Comparison of ENCODE assay signal across 15 cellular contexts in the genomic region with DNA sequence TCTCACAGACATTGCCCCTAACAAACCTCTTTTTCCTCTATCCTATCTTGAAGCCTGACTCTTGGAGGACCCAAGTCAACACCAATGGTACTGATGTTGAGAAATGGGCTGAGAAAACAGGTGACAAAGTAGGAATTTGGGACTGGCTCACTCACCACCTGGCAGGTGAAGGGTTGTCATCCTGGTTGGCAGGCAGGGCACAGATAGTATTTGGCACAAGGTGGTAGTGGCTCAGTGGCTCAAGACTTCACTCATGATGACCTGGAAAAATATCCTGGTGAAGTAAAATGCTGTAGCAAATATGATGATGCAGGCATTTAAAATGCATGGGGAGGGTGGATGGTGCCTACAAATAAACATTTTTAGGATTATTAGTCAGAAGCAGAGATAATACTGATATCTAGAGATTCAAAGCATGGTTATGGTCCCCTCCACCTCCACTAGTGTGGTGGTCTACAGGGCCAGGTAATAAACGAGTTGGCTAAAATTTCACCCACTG. TPM values are rescaled to one million over a fixed set of nuclear protein-coding genes. Genes with fewer than 3 reads are reported as not detected.
DNase-seq lines count a peak whose midpoint lies in the region; ATAC-seq and TF ChIP-seq lines count a peak whose summit lies in the region.
"Had no signal": no experiment of that assay in that cellular context is flagged by ENCODE, and none has a peak within 500 bp of the region (broad histone marks: within the 10 kb centered on the region; RNA-seq: fewer than 3 reads in every experiment).

No MANE protein-coding gene starts in this region.

- H3K27me3 Mint-ChIP-seq in MCF 10A (ENCODE audit: insufficient read depth, unreplicated experiment) (no peaks in the 10 kb centered on the region), GM23338 (ENCODE audit: insufficient read depth, low read depth, poor library complexity) (no peaks in the 10 kb centered on the region)
- H3K27me3 Mint-ChIP-seq: B cell; CD4-positive, alpha-beta T cell had no signal

- no peaks in the 10 kb centered on the region for H3K9me2 ChIP-seq in PC-9 (ENCODE audit: insufficient read depth)
- peaks cover 11% of the 10 kb centered on the region for H3K9me2 ChIP-seq in GM23338 (ENCODE audit: insufficient read depth)

- H3K27ac ChIP-seq in breast epithelium, result no peak overlapping the region
- H3K27ac ChIP-seq in PC-9, result peak overlapping the region; percentile 100
- peak overlapping the region in 34 of 59 donors; percentile 2 to 89 (median 64) for H3K27ac ChIP-seq in dorsolateral prefrontal cortex
- H3K27ac ChIP-seq in GM23338 (ENCODE audit: low read depth), result no peak overlapping the region

- H3K27me3 ChIP-seq in breast epithelium (no peaks in the 10 kb centered on the region), PC-9 (ENCODE audit: insufficient read depth, low read depth) (no peaks in the 10 kb centered on the region), dorsolateral prefrontal cortex (no peaks in the 10 kb centered on the region), GM23338 (ENCODE audit: insufficient read depth) (no peaks in the 10 kb centered on the region)

- peaks cover 36% of the 10 kb centered on the region; the same call in 1 of the 2 replicates for H3F3A ChIP-seq in PC-9 (ENCODE audit: insufficient read depth, low read depth)
- no peaks in the 10 kb centered on the region for H3F3A ChIP-seq in GM23338 (replicated peaks; ENCODE audit: low read depth)

- H3K4me3 Mint-ChIP-seq in MCF 10A (ENCODE audit: unreplicated experiment), result no peak overlapping the region
- no peak overlapping the region for H3K4me3 Mint-ChIP-seq in GM23338
- H3K4me3 Mint-ChIP-seq: B cell; CD4-positive, alpha-beta T cell had no signal

- no peak for TF ChIP-seq CTCF in MCF 10A (IDR thresholded peaks at IDR 0.05; ENCODE audit: unreplicated experiment)
- TF ChIP-seq CTCF in breast epithelium (IDR thresholded peaks at IDR 0.05), result no peak
- TF ChIP-seq CTCF in PC-9 (conservative IDR thresholded peaks at IDR 0.05), result no peak
- no peak for TF ChIP-seq CTCF in dorsolateral prefrontal cortex (IDR thresholded peaks at IDR 0.05 in 54 of 56, conservative IDR thresholded peaks at IDR 0.05 in 2 of 56; ENCODE audit: low read depth in 1 of 56, partially characterized antibody in 56 of 56)
- TF ChIP-seq CTCF in GM23338 (conservative IDR thresholded peaks at IDR 0.05; ENCODE audit: low read depth in 2 of 2), result no peak

- BruUV-seq in MCF 10A (replicated peaks; lab: Mats Ljungman, UMichigan) (no TSS peak), PC-9 (replicated peaks; lab: Mats Ljungman, UMichigan) (no TSS peak)

- H2AFZ ChIP-seq in PC-9 (no peak overlapping the region), GM23338 (no peak overlapping the region)

- H3K4me1 ChIP-seq in breast epithelium, result no peaks in the 10 kb centered on the region
- H3K4me1 ChIP-seq in PC-9 (replicated peaks; ENCODE audit: insufficient read depth), result peaks cover 100% of the 10 kb centered on the region
- no peaks in the 10 kb centered on the region for H3K4me1 ChIP-seq in GM23338 (ENCODE audit: insufficient read depth)

- H3K36me3 Mint-ChIP-seq in MCF 10A (ENCODE audit: insufficient read depth, unreplicated experiment) (no peaks in the 10 kb centered on the region), GM23338 (ENCODE audit: low read depth) (no peaks in the 10 kb centered on the region)

- intact Hi-C loops in MCF 10A (cut with micrococcal nuclease), result no loop called here
- intact Hi-C loops in breast epithelium (cut with DNase I; ENCODE audit: low total_unique reads), result no loop called here
- intact Hi-C loops in PC-9 (cut with micrococcal nuclease; ENCODE audit: unreplicated experiment), result no loop called here
- intact Hi-C loops in dorsolateral prefrontal cortex (cut with DNase I), result no loop called here
- intact Hi-C loops in head of caudate nucleus (cut with DNase I), result no loop called here

- H4K20me1 ChIP-seq in PC-9 (ENCODE audit: insufficient read depth), result no peaks in the 10 kb centered on the region
- H4K20me1 ChIP-seq in GM23338 (replicated peaks; ENCODE audit: insufficient read depth), result no peaks in the 10 kb centered on the region

- DNase-seq in MCF 10A (ENCODE audit: unreplicated experiment) (no peak), breast epithelium (ENCODE audit: low spot score in 2 of 2) (no peak), PC-9 (no peak), dorsolateral prefrontal cortex (peak in 1 of 10 donors; percentile 36), head of caudate nucleus (no peak), GM23338 (ENCODE audit: low spot score) (no peak)
- DNase-seq: Calu3; CD4-positive, alpha-beta T cell; GOT3; NCI-H1105 treated with DMSO at 0.1 percent for 48 hours; NCI-H187; Right ventricle myocardium superior had no signal

- CTCF ChIA-PET in MCF 10A (lab: Yijun Ruan, JAX) (interaction anchor here (0.7 kb wide), 1 partner anchor 76 kb away, joined by 3 read pairs; no protein-coding TSS in a partner anchor), PC-9 (lab: Charles Lee) (no interaction called here)

- H3K4me2 ChIP-seq in PC-9, result peak overlapping the region; percentile 76
- H3K4me2 ChIP-seq in GM23338, result no peak overlapping the region

- H3K36me3 ChIP-seq in breast epithelium, result no peaks in the 10 kb centered on the region
- peaks cover 16% of the 10 kb centered on the region; the same call in 1 of the 2 replicates for H3K36me3 ChIP-seq in PC-9 (ENCODE audit: low read depth)
- H3K36me3 ChIP-seq in GM23338 (ENCODE audit: insufficient read depth), result no peaks in the 10 kb centered on the region

- H3K4me1 Mint-ChIP-seq in MCF 10A (ENCODE audit: insufficient read depth, unreplicated experiment) (peaks cover 32% of the 10 kb centered on the region), GM23338 (peaks cover 5% of the 10 kb centered on the region; the same call in 1 of the 3 replicates)
- H3K4me1 Mint-ChIP-seq: B cell had no signal

- no peaks in the 10 kb centered on the region for H3K9me3 ChIP-seq in breast epithelium
- H3K9me3 ChIP-seq in PC-9 (ENCODE audit: insufficient read depth, low read depth), result no peaks in the 10 kb centered on the region; the same call in 1 of the 2 replicates

- POLR2A ChIA-PET in MCF 10A (lab: Yijun Ruan, JAX) (interaction anchor here (0.7 kb wide), 1 partner anchor 174 kb away, joined by 3 read pairs; no protein-coding TSS in a partner anchor), PC-9 (lab: Charles Lee; ENCODE audit: unreplicated experiment) (no interaction called here)

- H3K9me3 Mint-ChIP-seq in MCF 10A (ENCODE audit: unreplicated experiment) (no peaks in the 10 kb centered on the region), GM23338 (no peaks in the 10 kb centered on the region)
- H3K9me3 Mint-ChIP-seq: CD4-positive, alpha-beta T cell had no signal

- no peak overlapping the region for H3K4me3 ChIP-seq in breast epithelium
- H3K4me3 ChIP-seq in PC-9, result peak overlapping the region; percentile 55; the same call in 1 of the 2 replicates
- H3K4me3 ChIP-seq in dorsolateral prefrontal cortex, result no peak overlapping the region
- H3K4me3 ChIP-seq in GM23338, result no peak overlapping the region

- TF ChIP-seq POLR2A in breast epithelium (IDR thresholded peaks at IDR 0.05), result no peak

- ATAC-seq in GM21390 (IDR thresholded peaks at IDR 0.05; ENCODE audit: unreplicated experiment) (no peak), GM23338 (no peak)
- ATAC-seq: Panc1 had no signal

- H3K27ac Mint-ChIP-seq in MCF 10A (ENCODE audit: low read depth, unreplicated experiment) (peak overlapping the region; percentile 14), GM23338 (no peak overlapping the region)
- H3K27ac Mint-ChIP-seq: B cell; CD4-positive, alpha-beta T cell had no signal

- H3K79me2 ChIP-seq in PC-9 (ENCODE audit: low read depth) (peaks cover 7% of the 10 kb centered on the region; the same call in 1 of the 2 replicates), GM23338 (replicated peaks; ENCODE audit: insufficient read depth) (no peaks in the 10 kb centered on the region)

TF ChIP-seq in GM23338, 12 proteins besides CTCF, POLR2A, EP300 and RAD21 (continues in another document):
- TF ChIP-seq ZNF114 (CRISPR knock-in tag; IDR thresholded peaks at IDR 0.05) (no peak), NANOG (IDR thresholded peaks at IDR 0.05; ENCODE audit: borderline replicate concordance) (no peak), EZH2phosphoT487 (IDR thresholded peaks at IDR 0.05; ENCODE audit: unreplicated experiment) (no peak), POLR2AphosphoS5 (IDR thresholded peaks at IDR 0.05; ENCODE audit: low read depth) (no peak), JUNB (IDR thresholded peaks at IDR 0.05; ENCODE audit: unreplicated experiment) (no peak), ZNF331 (CRISPR knock-in tag; IDR thresholded peaks at IDR 0.05; ENCODE audit: low read depth) (no peak), CREB1 (CRISPR knock-in tag; IDR thresholded peaks at IDR 0.05; ENCODE audit: low read depth) (no peak), EZH2 (IDR thresholded peaks at IDR 0.05; ENCODE audit: low read depth, unreplicated experiment) (no peak)

RNA-seq across cellular contexts. Expression of a gene that starts 38.0 kb away (rescaled TPM):
- total RNA-seq in MCF 10A (2022) (107 and 121 TPM in 2 replicates), breast epithelium (100 to 1,000 TPM in 2 of 3 donors, 10 to 100 TPM in 1; 96.7 to 157 (median 133) TPM), PC-9 (2021) (66.4 and 68.5 TPM in 2 replicates), dorsolateral prefrontal cortex (100 to 1,000 TPM; 130 to 387 (median 309) TPM)
- total RNA-seq in GM23338 (2014; rRNA removed; shearing (Covaris generic)), result 133 and 172 TPM in 2 replicates
- polyA plus RNA-seq in GM23338 (2016; fragmentation: Nextera tagmentation; extraction: Ambion mirVana), result 38.1 and 43.2 TPM in 2 replicates

Comparison
In these comparisons a context has a peak if more than half of its experiments do, and no peak if none do; other contexts are left out.
1. H3K27ac ChIP-seq: peak in PC-9 (single experiment) and dorsolateral prefrontal cortex (34 of 59); none in breast epithelium (0 of 2) and GM23338 (single experiment).